39 cellular contexts compared by ENCODE assay signal in genomic region chr13:22238269-22238668, GRCh38.
"Had no signal": no experiment of that assay in that cellular context is flagged by ENCODE, and none has a peak within 500 bp of the region (broad histone marks: within the 10 kb centered on the region; RNA-seq: fewer than 3 reads in every experiment).

No MANE protein-coding gene starts in this region.

- H3K36me3 ChIP-seq: adrenal gland, brain microvascular endothelial cell, breast epithelium, cardiac muscle cell had no signal

- H3K27me3 ChIP-seq: adrenal gland, body of pancreas, brain microvascular endothelial cell, breast epithelium, cardiac muscle cell had no signal

- DNase-seq: activated B cell treated with CpG ODN at 0.5 μM for 24 hours; activated CD4-positive, alpha-beta memory T cell treated with anti-CD3 and anti-CD28 coated beads for 36 hours; activated CD4-positive, alpha-beta T cell treated with anti-CD3 and anti-CD28 coated beads for 4 hours; activated CD4-positive, alpha-beta T cell treated with anti-CD3 and anti-CD28 coated beads, Interleukin-2, amount 10 ng/mL, durations not matched to agents 24 days and 14 days; activated CD4-positive, alpha-beta T cell treated with anti-CD3 and anti-CD28 coated beads, Interleukin-2, amount 50 U/mL, for 1 hour; activated CD4-positive, alpha-beta T cell treated with anti-CD3 and anti-CD28 coated beads, Interleukin-2, amount 50 U/mL, for 4 hours; activated CD4-positive, CD25-positive, alpha-beta regulatory T cell treated with anti-CD3 and anti-CD28 coated beads, Interleukin-2, amount 50 U/mL, for 72 hours; activated CD8-positive, alpha-beta memory T cell treated with anti-CD3 and anti-CD28 coated beads, Interleukin-2, amount 50 U/mL, for 4 hours; activated CD8-positive, alpha-beta T cell treated with anti-CD3 and anti-CD28 coated beads, Interleukin-2, amount 10 ng/mL, durations not matched to agents 7 days and 5 days; activated effector memory CD4-positive, alpha-beta T cell treated with anti-CD3 and anti-CD28 coated beads, Interleukin-2, amount 50 U/mL, for 16 hours; activated gamma-delta T cell treated with Interleukin-2 at 50 U/mL for 16 hours; activated naive CD4-positive, alpha-beta T cell; activated naive CD4-positive, alpha-beta T cell treated with anti-CD3 and anti-CD28 coated beads for 36 hours; activated naive CD4-positive, alpha-beta T cell treated with anti-CD3 and anti-CD28 coated beads, Interleukin-2, amount 50 U/mL, for 16 hours; activated naive CD8-positive, alpha-beta T cell treated with anti-CD3 and anti-CD28 coated beads for 36 hours; activated T-cell treated with anti-CD3 and anti-CD28 coated beads for 4 hours; activated T-cell treated with anti-CD3 and anti-CD28 coated beads, Interleukin-2, amount 50 U/mL, for 1 hour; activated T-cell treated with anti-CD3 and anti-CD28 coated beads, Interleukin-2, amount 50 U/mL, for 4 hours; activated T-cell treated with anti-CD3 and anti-CD28 coated beads, Interleukin-2, amount 50 U/mL, for 72 hours; adrenal gland; amniotic stem cell; aorta; body of pancreas; brain microvascular endothelial cell; caudate nucleus; SW 1271; T-helper 1 cell; T-helper 9 cell had no signal

- H3K9me3 Mint-ChIP-seq: activated B cell treated with CpG ODN at 0.5 μM for 24 hours; activated CD4-positive, alpha-beta memory T cell treated with anti-CD3 and anti-CD28 coated beads for 36 hours; activated naive CD4-positive, alpha-beta T cell treated with anti-CD3 and anti-CD28 coated beads for 36 hours; activated T-cell treated with anti-CD3 and anti-CD28 coated beads, Interleukin-2, amount 50 U/mL, for 4 hours; activated T-helper 17 cell treated with anti-CD3 and anti-CD28 coated beads, Interleukin-2, amount 50 U/mL, for 72 hours; central memory CD8-positive, alpha-beta T cell had no signal

- H3K27ac Mint-ChIP-seq: activated B cell treated with CpG ODN at 0.5 μM for 24 hours; activated CD4-positive, alpha-beta memory T cell treated with anti-CD3 and anti-CD28 coated beads for 36 hours; activated CD4-positive, alpha-beta T cell treated with anti-CD3 and anti-CD28 coated beads, Interleukin-2, amount 10 ng/mL, durations not matched to agents 24 days and 14 days; activated CD8-positive, alpha-beta T cell treated with anti-CD3 and anti-CD28 coated beads, Interleukin-2, amount 10 ng/mL, durations not matched to agents 7 days and 5 days; activated naive CD4-positive, alpha-beta T cell treated with anti-CD3 and anti-CD28 coated beads for 36 hours; activated naive CD4-positive, alpha-beta T cell treated with anti-CD3 and anti-CD28 coated beads, Interleukin-2, amount 50 U/mL, for 72 hours; activated naive CD8-positive, alpha-beta T cell treated with anti-CD3 and anti-CD28 coated beads for 36 hours; activated T-cell treated with anti-CD3 and anti-CD28 coated beads, Interleukin-2, amount 50 U/mL, for 72 hours; activated T-helper 1 cell treated with anti-CD3 and anti-CD28 coated beads, Interleukin-12 subunit alpha, Interleukin-12 subunit beta, Interleukin-2, Interleukin-4 antibody, amounts not matched to agents 30 ng/mL and 10 ng/mL and 1 ng/mL, durations not matched to agents 14 hours and 24 hours and 36 hours; activated T-helper 17 cell treated with anti-CD3 and anti-CD28 coated beads, Interleukin-2, amount 50 U/mL, for 72 hours; T-helper 1 cell treated with Interleukin-12 subunit alpha and Interleukin-12 subunit beta and Interleukin-4 antibody, amounts not matched to agents 30 μg/mL and 1 μg/mL, for 36 hours; T-helper 2 cell treated with Interferon-gamma antibody and Interleukin-4, amounts not matched to agents 5 μg/mL and 100 μg/mL, for 36 hours had no signal

- H3K27ac ChIP-seq: adrenal gland, body of pancreas, brain microvascular endothelial cell, breast epithelium, cardiac muscle cell, VCaP had no signal

- H3K4me1 ChIP-seq: adrenal gland, body of pancreas, breast epithelium had no signal

- H3K9me3 ChIP-seq: adrenal gland, body of pancreas, breast epithelium had no signal

- H3K4me3 ChIP-seq: adrenal gland, body of pancreas, breast epithelium, cardiac muscle cell had no signal

- H3K4me1 Mint-ChIP-seq: activated B cell treated with CpG ODN at 0.5 μM for 24 hours; activated T-helper 17 cell treated with anti-CD3 and anti-CD28 coated beads, Interleukin-2, amount 50 U/mL, for 72 hours; central memory CD8-positive, alpha-beta T cell had no signal

- ATAC-seq: activated CD8-positive, alpha-beta T cell treated with anti-CD3 and anti-CD28 coated beads, Interleukin-2, amount 10 ng/mL, durations not matched to agents 7 days and 5 days; activated naive CD4-positive, alpha-beta T cell treated with anti-CD3 and anti-CD28 coated beads, Interleukin-2, amount 50 U/mL, for 72 hours; activated T-cell treated with anti-CD3 and anti-CD28 coated beads, Interleukin-2, amount 50 U/mL, for 4 hours; activated T-cell treated with anti-CD3 and anti-CD28 coated beads, Interleukin-2, amount 50 U/mL, for 72 hours; activated T-helper 17 cell treated with anti-CD3 and anti-CD28 coated beads, Interleukin-2, amount 50 U/mL, for 72 hours; body of pancreas had no signal

- H3K27me3 Mint-ChIP-seq: activated B cell treated with CpG ODN at 0.5 μM for 24 hours; activated CD4-positive, alpha-beta memory T cell treated with anti-CD3 and anti-CD28 coated beads for 36 hours; activated CD4-positive, alpha-beta T cell treated with anti-CD3 and anti-CD28 coated beads, Interleukin-2, amount 10 ng/mL, durations not matched to agents 24 days and 14 days; activated naive CD8-positive, alpha-beta T cell treated with anti-CD3 and anti-CD28 coated beads for 36 hours; activated T-helper 17 cell treated with anti-CD3 and anti-CD28 coated beads, Interleukin-2, amount 50 U/mL, for 72 hours; central memory CD8-positive, alpha-beta T cell had no signal

- H3K36me3 Mint-ChIP-seq: activated CD4-positive, alpha-beta memory T cell treated with anti-CD3 and anti-CD28 coated beads for 36 hours; activated naive CD4-positive, alpha-beta T cell treated with anti-CD3 and anti-CD28 coated beads, Interleukin-2, amount 50 U/mL, for 72 hours; activated naive CD8-positive, alpha-beta T cell treated with anti-CD3 and anti-CD28 coated beads for 36 hours had no signal

- H3K4me3 Mint-ChIP-seq: activated B cell treated with CpG ODN at 0.5 μM for 24 hours; activated CD4-positive, alpha-beta memory T cell treated with anti-CD3 and anti-CD28 coated beads for 36 hours; activated CD4-positive, alpha-beta T cell treated with anti-CD3 and anti-CD28 coated beads, Interleukin-2, amount 10 ng/mL, durations not matched to agents 24 days and 14 days; activated CD8-positive, alpha-beta T cell treated with anti-CD3 and anti-CD28 coated beads, Interleukin-2, amount 10 ng/mL, durations not matched to agents 7 days and 5 days; activated naive CD4-positive, alpha-beta T cell treated with anti-CD3 and anti-CD28 coated beads for 36 hours; activated naive CD8-positive, alpha-beta T cell treated with anti-CD3 and anti-CD28 coated beads for 36 hours; activated T-cell treated with anti-CD3 and anti-CD28 coated beads, Interleukin-2, amount 50 U/mL, for 4 hours; activated T-cell treated with anti-CD3 and anti-CD28 coated beads, Interleukin-2, amount 50 U/mL, for 72 hours; activated T-helper 1 cell treated with anti-CD3 and anti-CD28 coated beads, Interleukin-12 subunit alpha, Interleukin-12 subunit beta, Interleukin-2, Interleukin-4 antibody, amounts not matched to agents 30 ng/mL and 10 ng/mL and 1 ng/mL, durations not matched to agents 14 hours and 24 hours and 36 hours; activated T-helper 17 cell treated with anti-CD3 and anti-CD28 coated beads, Interleukin-2, amount 50 U/mL, for 72 hours; central memory CD8-positive, alpha-beta T cell; T-helper 1 cell treated with Interleukin-12 subunit alpha and Interleukin-12 subunit beta and Interleukin-4 antibody, amounts not matched to agents 30 μg/mL and 1 μg/mL, for 36 hours; T-helper 2 cell treated with Interferon-gamma antibody and Interleukin-4, amounts not matched to agents 5 μg/mL and 100 μg/mL, for 36 hours had no signal

- FAIRE-seq: astrocyte, TTC549 had no signal
